ENCODE assay signal across 8 cellular contexts in the genomic region with DNA sequence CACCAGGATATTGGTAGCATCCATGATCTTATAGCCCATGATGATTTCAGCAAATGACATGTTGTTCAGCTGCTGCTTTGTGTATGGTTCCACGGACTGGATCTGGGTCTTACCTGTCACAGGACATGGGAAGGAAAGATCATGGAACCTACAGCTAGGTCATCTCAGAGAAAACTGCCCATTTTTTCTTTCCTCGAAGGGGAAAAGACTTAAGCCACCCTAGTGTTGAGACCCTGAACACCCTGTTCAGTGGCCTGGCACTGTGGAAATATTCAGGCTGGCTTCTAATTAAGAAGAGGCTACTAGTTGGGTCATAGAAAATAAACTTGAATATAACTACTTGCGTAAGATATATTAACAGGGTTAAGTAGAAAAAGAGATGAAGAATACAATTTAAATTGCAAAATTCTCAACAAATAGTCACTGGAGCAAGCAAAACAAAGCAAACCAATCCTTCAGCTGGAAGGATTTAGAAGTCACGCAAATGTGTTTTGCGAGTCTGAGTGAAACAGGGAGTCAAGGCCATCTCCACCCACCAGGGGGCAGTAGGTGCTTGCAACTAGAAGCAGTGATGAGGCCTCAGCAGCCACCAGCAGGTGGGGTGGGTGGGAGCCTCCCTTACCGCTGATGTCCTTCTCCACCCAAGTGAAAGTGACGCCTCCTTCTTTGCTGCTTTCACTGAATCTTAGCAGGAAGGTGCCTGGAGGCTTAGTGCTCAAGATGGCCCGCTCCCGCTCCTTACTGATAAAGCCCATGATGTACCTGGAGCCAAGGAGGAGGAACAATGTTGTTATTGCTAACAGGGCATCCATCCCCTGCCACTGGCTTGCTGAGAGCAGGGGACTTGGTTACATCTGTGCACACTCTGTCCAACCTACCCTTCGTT. TPM values are rescaled to one million over a fixed set of nuclear protein-coding genes. Genes with fewer than 3 reads are reported as not detected.
DNase-seq lines count a peak whose midpoint lies in the region; ATAC-seq lines count a peak whose summit lies in the region.

No MANE protein-coding gene starts in this region.

- no peak overlapping the region for H3K4me3 ChIP-seq in right cardiac atrium (ENCODE audit: low read length)

- ATAC-seq in HG02571 (IDR thresholded peaks at IDR 0.05; ENCODE audit: unreplicated experiment) (peak; percentile 72), right cardiac atrium (peak; percentile 68 to 81), sciatic nerve (peak; percentile 91)

- no peaks in the 10 kb centered on the region for H3K9me3 ChIP-seq in right cardiac atrium (ENCODE audit: control insufficient read depth, low read length)

- 37% methylated on average over 10 of the region's 10 CpGs for WGBS in right cardiac atrium

- H3K27ac ChIP-seq in right cardiac atrium (ENCODE audit: low read length): peak overlapping the region; percentile 14

- no peaks in the 10 kb centered on the region for H3K27me3 ChIP-seq in right cardiac atrium (ENCODE audit: control insufficient read depth, insufficient read depth)

- intact Hi-C loops in right cardiac atrium (cut with DNase I) (loop anchor here (2.0 to 10.0 kb wide), 5 partner anchors 84 to 205 kb away; no protein-coding TSS in a partner anchor), sciatic nerve (cut with DNase I) (loop anchor here (5.0 kb wide), 2 partner anchors 85 to 205 kb away; no protein-coding TSS in a partner anchor)

- DNase-seq in DMS53 (lab: John Stamatoyannopoulos, UW): peak; percentile 96
- DNase-seq in NCI-H2081 (lab: John Stamatoyannopoulos, UW): peak; percentile 91 to 94
- DNase-seq in T-helper 22 cell (ENCODE audit: low read depth): peak; percentile 81
- DNase-seq in amygdala (lab: John Stamatoyannopoulos, UW): peak in 54 of 56 donors; percentile 13 to 97 (median 76)
- DNase-seq in right cardiac atrium: peak; percentile 91 to 97 (median 94)
- peak; percentile 95 for DNase-seq in sciatic nerve (ENCODE audit: low spot score)
- no peak for DNase-seq in cortex of kidney (lab: John Stamatoyannopoulos, UW)

- no peaks in the 10 kb centered on the region for H3K4me1 ChIP-seq in right cardiac atrium (ENCODE audit: control insufficient read depth, insufficient read depth, low read length)

RNA-seq across cellular contexts. Expression of a gene that starts 34.3 kb away (rescaled TPM):
- total RNA-seq in right cardiac atrium: 10 to 100 TPM; 20.8 to 30.5 (median 23.3) TPM
- 8.1 TPM for polyA plus RNA-seq in right cardiac atrium
- 55.6 TPM for total RNA-seq in sciatic nerve

RNA-seq across cellular contexts. Expression of a gene that starts 46.4 kb away (rescaled TPM):
- total RNA-seq in right cardiac atrium (10 to 100 TPM; 39.4 to 46.3 (median 40.5) TPM), sciatic nerve (90.8 TPM)
- 19.7 TPM for polyA plus RNA-seq in right cardiac atrium
